In genomic region chr16:86761117-86761971, GRCh38 we compare ENCODE assay signal across 8 cellular contexts.
A peak's percentile ranks its signal among the peaks of the same experiment; 100 is the strongest.
DNase-seq lines count a peak whose midpoint lies in the region; ATAC-seq, FAIRE-seq and TF ChIP-seq lines count a peak whose summit lies in the region.

No MANE protein-coding gene starts in this region.

- H3K27ac ChIP-seq in OCI-LY1 (ENCODE audit: low read depth, low read length, poor library complexity, severe bottlenecking) (no peak overlapping the region), heart left ventricle (no peak overlapping the region)

- H3K27me3 ChIP-seq in OCI-LY1 (ENCODE audit: insufficient read depth, low read length) (peaks cover 5% of the 10 kb centered on the region; the same call in 1 of the 2 replicates), heart left ventricle (peaks cover 0 to 65% (median 20%) of the 10 kb centered on the region in 9 donors)

- no peaks in the 10 kb centered on the region for H4K20me1 ChIP-seq in OCI-LY1 (ENCODE audit: insufficient read depth, low read length)

- no peak for FAIRE-seq in GM12891 (lab: Jason Lieb, UNC)

- no peak for TF ChIP-seq POLR2A in GM12891 (IDR thresholded peaks at IDR 0.05; ENCODE audit: low read depth, low read length)
- TF ChIP-seq POLR2A in heart left ventricle (IDR thresholded peaks at IDR 0.05) = no peak

- no peaks in the 10 kb centered on the region for H3K4me1 ChIP-seq in OCI-LY1 (ENCODE audit: insufficient read depth, low read length, severe bottlenecking)
- H3K4me1 ChIP-seq in heart left ventricle = peaks cover 0 to 20% (median 4%) of the 10 kb centered on the region in 12 donors

- H3K36me3 ChIP-seq in OCI-LY1 (ENCODE audit: insufficient read depth, low read length) (no peaks in the 10 kb centered on the region), heart left ventricle (no peaks in the 10 kb centered on the region)

- no peak overlapping the region for H2AFZ ChIP-seq in OCI-LY1 (ENCODE audit: low read length)

- ATAC-seq in heart left ventricle (peak; percentile 50 to 87 (median 79)), sciatic nerve (peak; percentile 90), GM21515 (IDR thresholded peaks at IDR 0.05; ENCODE audit: unreplicated experiment) (no peak), GM19467 (IDR thresholded peaks at IDR 0.05; ENCODE audit: unreplicated experiment) (no peak)

- no peaks in the 10 kb centered on the region for H3K79me2 ChIP-seq in OCI-LY1 (ENCODE audit: insufficient read depth, low read length)

- intact Hi-C loops in heart left ventricle (cut with DNase I) = loop anchor here in 4 of 10 donors (5.0 to 10.0 kb wide), 5 partner anchors 163 to 301 kb away; partner anchors contain the start of gene FOXL1 (in 3 of the 4)
- intact Hi-C loops in sciatic nerve (cut with DNase I) = no loop called here

- no peaks in the 10 kb centered on the region for H3F3A ChIP-seq in OCI-LY1 (ENCODE audit: insufficient read depth, low read length)

- H3K9me3 ChIP-seq in OCI-LY1 (ENCODE audit: low read length) (no peaks in the 10 kb centered on the region), heart left ventricle (peaks cover 0 to 4% (median 0%) of the 10 kb centered on the region in 12 donors)

- H3K4me3 ChIP-seq in OCI-LY1 (ENCODE audit: low read depth, low read length, poor library complexity, severe bottlenecking) = no peak overlapping the region
- peak overlapping the region in 6 of 12 donors; percentile 5 to 42 (median 30) for H3K4me3 ChIP-seq in heart left ventricle

- no peaks in the 10 kb centered on the region for H3K9me2 ChIP-seq in OCI-LY1 (ENCODE audit: low read depth, low read length)

- 7 to 14% (median 12%) methylated on average over 28 of the region's 28 CpGs for WGBS in heart left ventricle, 4 donors

- no peak overlapping the region for H3K9ac ChIP-seq in OCI-LY1 (ENCODE audit: low read length)

- TF ChIP-seq CTCF in OCI-LY1 (IDR thresholded peaks at IDR 0.05; ENCODE audit: low read length) (peak; percentile 70), heart left ventricle (IDR thresholded peaks at IDR 0.05) (peak; percentile 64 to 92 (median 76))

- H3K4me2 ChIP-seq in OCI-LY1 (ENCODE audit: low read length) = no peak overlapping the region

- DNase-seq in GM12891 (ENCODE audit: insufficient read length, low spot score) (peak; percentile 51), heart left ventricle (peak; percentile 53 to 80 (median 64)), sciatic nerve (ENCODE audit: low spot score) (peak; percentile 85), NCI-H146 treated with DMSO at 0.1 percent for 48 hours (lab: John Stamatoyannopoulos, UW; ENCODE audit: unreplicated experiment) (no peak)
- DNase-seq in activated naive CD4-positive, alpha-beta T cell treated with Interleukin-2 at 50 U/mL for 16 hours = peak; percentile 33

TF ChIP-seq in GM12891, 5 proteins besides CTCF, POLR2A, EP300 and RAD21:
- no peak for TF ChIP-seq TAF1 (IDR thresholded peaks at IDR 0.05; ENCODE audit: low read depth, low read length)
- no peak for TF ChIP-seq POLR2AphosphoS5 (IDR thresholded peaks at IDR 0.05; ENCODE audit: low read depth, low read length)
- no peak for TF ChIP-seq SPI1 (IDR thresholded peaks at IDR 0.05; ENCODE audit: low read depth, low read length)
- no peak for TF ChIP-seq POU2F2 (IDR thresholded peaks at IDR 0.05; ENCODE audit: low read depth, low read length)
- no peak for TF ChIP-seq PAX5 (IDR thresholded peaks at IDR 0.05; ENCODE audit: insufficient read depth, low read length, severe bottlenecking)
TF ChIP-seq in GM12891: peak in this region for 0.

Comparison
In these comparisons a context has a peak if more than half of its experiments do, and no peak if none do; other contexts are left out.
1. ATAC-seq: peak in heart left ventricle (4 of 4) and sciatic nerve (single experiment); none in GM21515 (single experiment) and GM19467 (single experiment).